In genomic region chr1:215665212-215665611, GRCh38 we compare ENCODE assay signal across 16 cellular contexts.
A peak's percentile ranks its signal among the peaks of the same experiment; 100 is the strongest.
DNase-seq lines count a peak whose midpoint lies in the region; ATAC-seq and TF ChIP-seq lines count a peak whose summit lies in the region.
"Had no signal": no experiment of that assay in that cellular context is flagged by ENCODE, and none has a peak within 500 bp of the region (broad histone marks: within the 10 kb centered on the region; RNA-seq: fewer than 3 reads in every experiment).

No MANE protein-coding gene starts in this region.

- H3K36me3 Mint-ChIP-seq in activated CD8-positive, alpha-beta T cell treated with anti-CD3 and anti-CD28 coated beads for 36 hours (ENCODE audit: low read depth): no peaks in the 10 kb centered on the region
- no peaks in the 10 kb centered on the region for H3K36me3 Mint-ChIP-seq in activated CD8-positive, alpha-beta T cell treated with anti-CD3 and anti-CD28 coated beads, Interleukin-2, amount 10 ng/mL, durations not matched to agents 7 days and 5 days (ENCODE audit: low read depth)
- H3K36me3 Mint-ChIP-seq: activated CD8-positive, alpha-beta memory T cell treated with anti-CD3 and anti-CD28 coated beads, Interleukin-2, amount 10 ng/mL, durations not matched to agents 7 days and 5 days had no signal

- no peak overlapping the region for H3K27ac Mint-ChIP-seq in activated CD8-positive, alpha-beta T cell treated with anti-CD3 and anti-CD28 coated beads for 36 hours
- no peak overlapping the region for H3K27ac Mint-ChIP-seq in activated CD8-positive, alpha-beta T cell treated with anti-CD3 and anti-CD28 coated beads, Interleukin-2, amount 10 ng/mL, durations not matched to agents 7 days and 5 days
- H3K27ac Mint-ChIP-seq: activated CD8-positive, alpha-beta memory T cell treated with anti-CD3 and anti-CD28 coated beads, Interleukin-2, amount 10 ng/mL, durations not matched to agents 7 days and 5 days had no signal

- no peaks in the 10 kb centered on the region for H3K79me2 ChIP-seq in osteoblast (ENCODE audit: insufficient read depth, low read length)

- H3K9me3 Mint-ChIP-seq in activated CD8-positive, alpha-beta T cell treated with anti-CD3 and anti-CD28 coated beads for 36 hours: no peaks in the 10 kb centered on the region
- H3K9me3 Mint-ChIP-seq in activated CD8-positive, alpha-beta T cell treated with anti-CD3 and anti-CD28 coated beads, Interleukin-2, amount 10 ng/mL, durations not matched to agents 7 days and 5 days (ENCODE audit: insufficient read depth): peaks cover 4% of the 10 kb centered on the region

- H2AFZ ChIP-seq in osteoblast (ENCODE audit: low read length): peak overlapping the region; percentile 24

- POLR2A ChIA-PET in activated CD8-positive, alpha-beta T cell treated with anti-CD3 and anti-CD28 coated beads for 36 hours (lab: Charles Lee): no interaction called here
- POLR2A ChIA-PET in activated CD8-positive, alpha-beta T cell treated with anti-CD3 and anti-CD28 coated beads, Interleukin-2, amount 10 ng/mL, durations not matched to agents 7 days and 5 days (lab: Charles Lee): no interaction called here

- no peaks in the 10 kb centered on the region for H3K4me1 Mint-ChIP-seq in activated CD8-positive, alpha-beta T cell treated with anti-CD3 and anti-CD28 coated beads for 36 hours (ENCODE audit: low read depth)
- no peaks in the 10 kb centered on the region for H3K4me1 Mint-ChIP-seq in activated CD8-positive, alpha-beta T cell treated with anti-CD3 and anti-CD28 coated beads, Interleukin-2, amount 10 ng/mL, durations not matched to agents 7 days and 5 days (ENCODE audit: low read depth)
- H3K4me1 Mint-ChIP-seq: activated CD8-positive, alpha-beta memory T cell treated with anti-CD3 and anti-CD28 coated beads, Interleukin-2, amount 10 ng/mL, durations not matched to agents 7 days and 5 days had no signal

- H3K4me2 ChIP-seq in osteoblast (ENCODE audit: insufficient read depth, low read length): peak overlapping the region; percentile 4

- H3K36me3 ChIP-seq in osteoblast (ENCODE audit: insufficient read depth, low read length): no peaks in the 10 kb centered on the region
- H3K36me3 ChIP-seq: pancreas, upper lobe of left lung had no signal

- H3K27me3 Mint-ChIP-seq in activated CD8-positive, alpha-beta T cell treated with anti-CD3 and anti-CD28 coated beads for 36 hours: no peaks in the 10 kb centered on the region
- H3K27me3 Mint-ChIP-seq in activated CD8-positive, alpha-beta T cell treated with anti-CD3 and anti-CD28 coated beads, Interleukin-2, amount 10 ng/mL, durations not matched to agents 7 days and 5 days (ENCODE audit: low read depth): no peaks in the 10 kb centered on the region
- H3K27me3 Mint-ChIP-seq: activated CD8-positive, alpha-beta memory T cell treated with anti-CD3 and anti-CD28 coated beads, Interleukin-2, amount 10 ng/mL, durations not matched to agents 7 days and 5 days had no signal

- no peak for TF ChIP-seq CTCF in activated CD8-positive, alpha-beta T cell treated with anti-CD3 and anti-CD28 coated beads for 36 hours (IDR thresholded peaks at IDR 0.05)
- TF ChIP-seq CTCF in osteoblast (IDR thresholded peaks at IDR 0.05; ENCODE audit: extremely low read depth, low read depth, low read length): no peak

- H3K27ac ChIP-seq in osteoblast (ENCODE audit: low read depth, low read length): peak overlapping the region; percentile 7
- H3K27ac ChIP-seq: pancreas, upper lobe of left lung had no signal

- H3K4me3 ChIP-seq in osteoblast (ENCODE audit: insufficient read depth, low read length): no peak overlapping the region
- H3K4me3 ChIP-seq: pancreas, upper lobe of left lung had no signal

- no peaks in the 10 kb centered on the region for H3K9me3 ChIP-seq in osteoblast (ENCODE audit: low read depth, low read length)
- H3K9me3 ChIP-seq: pancreas, upper lobe of left lung had no signal

- no peak for ATAC-seq in activated CD8-positive, alpha-beta T cell treated with anti-CD3 and anti-CD28 coated beads for 36 hours
- no peak for ATAC-seq in activated CD8-positive, alpha-beta T cell treated with anti-CD3 and anti-CD28 coated beads, Interleukin-2, amount 10 ng/mL, durations not matched to agents 7 days and 5 days
- ATAC-seq in HG02798 (IDR thresholded peaks at IDR 0.05; ENCODE audit: poor library complexity, unreplicated experiment) (peak; percentile 57), HG03460 (IDR thresholded peaks at IDR 0.05; ENCODE audit: unreplicated experiment) (no peak)
- ATAC-seq: activated CD8-positive, alpha-beta memory T cell treated with anti-CD3 and anti-CD28 coated beads, Interleukin-2, amount 10 ng/mL, durations not matched to agents 7 days and 5 days; pancreas had no signal

- CTCF ChIA-PET in activated CD8-positive, alpha-beta T cell treated with anti-CD3 and anti-CD28 coated beads for 36 hours (lab: Charles Lee): no interaction called here
- CTCF ChIA-PET in activated CD8-positive, alpha-beta T cell treated with anti-CD3 and anti-CD28 coated beads, Interleukin-2, amount 10 ng/mL, durations not matched to agents 7 days and 5 days (lab: Charles Lee): no interaction called here

- intact Hi-C loops in activated CD8-positive, alpha-beta T cell treated with anti-CD3 and anti-CD28 coated beads for 36 hours (cut with micrococcal nuclease): no loop called here

- no peaks in the 10 kb centered on the region for H3K27me3 ChIP-seq in osteoblast (ENCODE audit: insufficient read depth, low read length)
- H3K27me3 ChIP-seq: pancreas, upper lobe of left lung had no signal

- no peak overlapping the region for H3K4me3 Mint-ChIP-seq in activated CD8-positive, alpha-beta T cell treated with anti-CD3 and anti-CD28 coated beads for 36 hours
- H3K4me3 Mint-ChIP-seq in activated CD8-positive, alpha-beta T cell treated with anti-CD3 and anti-CD28 coated beads, Interleukin-2, amount 10 ng/mL, durations not matched to agents 7 days and 5 days: no peak overlapping the region
- H3K4me3 Mint-ChIP-seq: activated CD8-positive, alpha-beta memory T cell treated with anti-CD3 and anti-CD28 coated beads, Interleukin-2, amount 10 ng/mL, durations not matched to agents 7 days and 5 days had no signal

- no peaks in the 10 kb centered on the region for H4K20me1 ChIP-seq in osteoblast (ENCODE audit: insufficient read depth, low read length)

- DNase-seq in activated CD8-positive, alpha-beta T cell treated with anti-CD3 and anti-CD28 coated beads for 36 hours: peak; percentile 15
- DNase-seq in activated CD8-positive, alpha-beta T cell treated with anti-CD3 and anti-CD28 coated beads, Interleukin-2, amount 10 ng/mL, durations not matched to agents 7 days and 5 days: no peak
- DNase-seq in astrocyte of the hippocampus (ENCODE audit: low read depth, low spot score): peak; percentile 75
- peak; percentile 71 for DNase-seq in osteoblast (ENCODE audit: insufficient read length, low spot score, missing footprints)
- DNase-seq in DMS153 treated with DMSO at 0.1 percent for 48 hours (lab: John Stamatoyannopoulos, UW; ENCODE audit: unreplicated experiment): no peak
- no peak for DNase-seq in UCSD-AML1 (lab: John Stamatoyannopoulos, UW; ENCODE audit: unreplicated experiment)
- DNase-seq: activated CD8-positive, alpha-beta memory T cell treated with anti-CD3 and anti-CD28 coated beads, Interleukin-2, amount 10 ng/mL, durations not matched to agents 7 days and 5 days; DMS53; effector memory CD4-positive, alpha-beta T cell; hypothalamus; mesendoderm; NCI-H1694 treated with DMSO at 0.1 percent for 48 hours; pancreas; upper lobe of left lung had no signal

- peaks cover 17% of the 10 kb centered on the region for H3K4me1 ChIP-seq in osteoblast (ENCODE audit: insufficient read depth, low read length)
- H3K4me1 ChIP-seq: upper lobe of left lung had no signal

Comparison
In these comparisons a context has a peak if more than half of its experiments do, and no peak if none do; other contexts are left out.
1. DNase-seq: peak in activated CD8-positive, alpha-beta T cell treated with anti-CD3 and anti-CD28 coated beads for 36 hours (single experiment), astrocyte of the hippocampus (single experiment) and osteoblast (single experiment); none in activated CD8-positive, alpha-beta T cell treated with anti-CD3 and anti-CD28 coated beads, Interleukin-2, amount 10 ng/mL, durations not matched to agents 7 days and 5 days (single experiment), DMS153 treated with DMSO at 0.1 percent for 48 hours (single experiment) and UCSD-AML1 (single experiment).